24 cellular contexts compared by ENCODE assay signal in genomic region chr22:36166518-36167220, GRCh38. TPM values are rescaled to one million over a fixed set of nuclear protein-coding genes. Genes with fewer than 3 reads are reported as not detected.
DNase-seq lines count a peak whose midpoint lies in the region.
"Had no signal": no experiment of that assay in that cellular context is flagged by ENCODE, and none has a peak within 500 bp of the region (broad histone marks: within the 10 kb centered on the region; RNA-seq: fewer than 3 reads in every experiment).

No MANE protein-coding gene starts in this region.

- CTCF ChIA-PET in CD4-positive, alpha-beta memory T cell (lab: Charles Lee; ENCODE audit: partially characterized antibody), result interaction anchor here (4.8 kb wide), 1 partner anchor 12 kb away, joined by 49 read pairs; no protein-coding TSS in a partner anchor

- POLR2A ChIA-PET in CD4-positive, alpha-beta memory T cell (lab: Charles Lee; ENCODE audit: partially characterized antibody), result no interaction called here

- peaks cover 42% of the 10 kb centered on the region for H3K4me1 Mint-ChIP-seq in activated CD4-positive, alpha-beta T cell treated with anti-CD3 and anti-CD28 coated beads, Interleukin-2, amount 10 ng/mL, durations not matched to agents 24 days and 14 days
- peaks cover 28 to 66% (median 52%) of the 10 kb centered on the region in 4 donors for H3K4me1 Mint-ChIP-seq in CD4-positive, alpha-beta memory T cell
- H3K4me1 Mint-ChIP-seq in T-helper 2 cell treated with Interferon-gamma antibody and Interleukin-4, amounts not matched to agents 5 μg/mL and 100 μg/mL, for 36 hours (ENCODE audit: low read depth), result peaks cover 45% of the 10 kb centered on the region
- H3K4me1 Mint-ChIP-seq in immature natural killer cell, result peaks cover 28 to 45% of the 10 kb centered on the region in 2 donors

- H3K4me1 ChIP-seq in CD4-positive, alpha-beta memory T cell (ENCODE audit: insufficient read depth, low read length), result peaks cover 44% of the 10 kb centered on the region
- H3K4me1 ChIP-seq: vagina had no signal

- peaks cover 5% of the 10 kb centered on the region for H3K9me3 Mint-ChIP-seq in activated CD4-positive, alpha-beta T cell treated with anti-CD3 and anti-CD28 coated beads, Interleukin-2, amount 10 ng/mL, durations not matched to agents 24 days and 14 days
- H3K9me3 Mint-ChIP-seq in CD4-positive, alpha-beta memory T cell, result peaks cover 0 to 5% (median 0%) of the 10 kb centered on the region in 8 donors
- H3K9me3 Mint-ChIP-seq in T-helper 2 cell treated with Interferon-gamma antibody and Interleukin-4, amounts not matched to agents 5 μg/mL and 100 μg/mL, for 36 hours, result peaks cover 11% of the 10 kb centered on the region
- no peaks in the 10 kb centered on the region for H3K9me3 Mint-ChIP-seq in immature natural killer cell

- peaks cover 2% of the 10 kb centered on the region for H3K27me3 Mint-ChIP-seq in activated CD4-positive, alpha-beta T cell treated with anti-CD3 and anti-CD28 coated beads, Interleukin-2, amount 10 ng/mL, durations not matched to agents 24 days and 14 days
- no peaks in the 10 kb centered on the region for H3K27me3 Mint-ChIP-seq in CD4-positive, alpha-beta memory T cell
- peaks cover 9% of the 10 kb centered on the region for H3K27me3 Mint-ChIP-seq in T-helper 2 cell treated with Interferon-gamma antibody and Interleukin-4, amounts not matched to agents 5 μg/mL and 100 μg/mL, for 36 hours (ENCODE audit: low read depth)
- H3K27me3 Mint-ChIP-seq in immature natural killer cell (ENCODE audit: low read depth in 3 of 3), result peaks cover 2 to 8% (median 5%) of the 10 kb centered on the region in 3 donors
- H3K27me3 Mint-ChIP-seq: activated CD4-positive, alpha-beta memory T cell treated with anti-CD3 and anti-CD28 coated beads for 36 hours; B cell had no signal

- DNase-seq in activated CD4-positive, alpha-beta T cell treated with anti-CD3 and anti-CD28 coated beads, Interleukin-2, amount 10 ng/mL, durations not matched to agents 24 days and 14 days, result peak; percentile 80
- no peak for DNase-seq in activated CD4-positive, alpha-beta T cell treated with anti-CD3 and anti-CD28 coated beads, Interleukin-2, amount 50 U/mL, for 4 hours
- DNase-seq in CD4-positive, alpha-beta memory T cell, result peak; percentile 40 to 80 (median 69)
- peak; percentile 22 for DNase-seq in T-helper 2 cell treated with Interferon-gamma antibody and Interleukin-4, amounts not matched to agents 5 μg/mL and 100 μg/mL, for 36 hours (ENCODE audit: low spot score)
- DNase-seq in immature natural killer cell (peak; percentile 61 to 77 (median 63)), DMS79 treated with DMSO at 0.1 percent for 48 hours (lab: John Stamatoyannopoulos, UW) (no peak), T1000 (lab: John Stamatoyannopoulos, UW) (no peak), amniotic stem cell (lab: John Stamatoyannopoulos, UW) (no peak)
- DNase-seq: 8988T; activated CD4-positive, alpha-beta memory T cell treated with anti-CD3 and anti-CD28 coated beads for 36 hours; erythroblast; foreskin melanocyte; HFFc6; lower lobe of right lung; NCI-H1436 treated with DMSO at 0.1 percent for 48 hours; NCI-H2171; NCI-H69; occipital lobe; SHP77; stimulated activated CD8-positive, alpha-beta memory T cell treated with anti-CD3 and anti-CD28 coated beads, Interleukin-4, amount 100 ng/mL, for 48 hours had no signal

- intact Hi-C loops in activated CD4-positive, alpha-beta T cell treated with anti-CD3 and anti-CD28 coated beads, Interleukin-2, amount 10 ng/mL, durations not matched to agents 24 days and 14 days (cut with micrococcal nuclease), result loop anchor here (10.0 kb wide), 1 partner anchor 318 kb away; the partner anchor contains the start of gene TXN2
- intact Hi-C loops in CD4-positive, alpha-beta memory T cell (cut with micrococcal nuclease), result no loop called here

- peak overlapping the region; percentile 42 for H3K4me3 Mint-ChIP-seq in activated CD4-positive, alpha-beta T cell treated with anti-CD3 and anti-CD28 coated beads, Interleukin-2, amount 10 ng/mL, durations not matched to agents 24 days and 14 days
- H3K4me3 Mint-ChIP-seq in CD4-positive, alpha-beta memory T cell, result peak overlapping the region in 6 of 8 donors; percentile 8 to 83 (median 46)
- H3K4me3 Mint-ChIP-seq in T-helper 2 cell treated with Interferon-gamma antibody and Interleukin-4, amounts not matched to agents 5 μg/mL and 100 μg/mL, for 36 hours, result peak overlapping the region; percentile 33
- H3K4me3 Mint-ChIP-seq in immature natural killer cell, result peak overlapping the region; percentile 4 to 34 (median 31)
- H3K4me3 Mint-ChIP-seq: activated CD4-positive, alpha-beta memory T cell treated with anti-CD3 and anti-CD28 coated beads for 36 hours; B cell; HFFc6 had no signal

- H3K27me3 ChIP-seq in CD4-positive, alpha-beta memory T cell (ENCODE audit: insufficient read depth, low read length), result no peaks in the 10 kb centered on the region
- H3K27me3 ChIP-seq: hepatocyte, suprapubic skin, vagina had no signal

- H3K36me3 ChIP-seq in CD4-positive, alpha-beta memory T cell (ENCODE audit: insufficient read depth, low read length), result no peaks in the 10 kb centered on the region
- H3K36me3 ChIP-seq: lower lobe of right lung, suprapubic skin, vagina had no signal

- H3K27ac Mint-ChIP-seq in activated CD4-positive, alpha-beta T cell treated with anti-CD3 and anti-CD28 coated beads, Interleukin-2, amount 10 ng/mL, durations not matched to agents 24 days and 14 days, result peak overlapping the region; percentile 48
- peak overlapping the region; percentile 72 to 96 (median 91) for H3K27ac Mint-ChIP-seq in CD4-positive, alpha-beta memory T cell
- peak overlapping the region; percentile 66 for H3K27ac Mint-ChIP-seq in T-helper 2 cell treated with Interferon-gamma antibody and Interleukin-4, amounts not matched to agents 5 μg/mL and 100 μg/mL, for 36 hours
- peak overlapping the region; percentile 35 to 91 (median 77) for H3K27ac Mint-ChIP-seq in immature natural killer cell
- H3K27ac Mint-ChIP-seq: activated CD4-positive, alpha-beta memory T cell treated with anti-CD3 and anti-CD28 coated beads for 36 hours; B cell; HFFc6 had no signal

- no peak overlapping the region for H3K4me3 ChIP-seq in CD4-positive, alpha-beta memory T cell (ENCODE audit: low read length in 2 of 2)
- H3K4me3 ChIP-seq: hepatocyte, lower lobe of right lung, suprapubic skin, vagina had no signal

- peak overlapping the region; percentile 40 for H3K27ac ChIP-seq in CD4-positive, alpha-beta memory T cell (ENCODE audit: low read depth, low read length)
- H3K27ac ChIP-seq: hepatocyte, lower lobe of right lung, suprapubic skin, vagina had no signal

- peaks cover 1% of the 10 kb centered on the region for H3K36me3 Mint-ChIP-seq in activated CD4-positive, alpha-beta T cell treated with anti-CD3 and anti-CD28 coated beads, Interleukin-2, amount 10 ng/mL, durations not matched to agents 24 days and 14 days (ENCODE audit: low read depth)
- H3K36me3 Mint-ChIP-seq in CD4-positive, alpha-beta memory T cell, result no peaks in the 10 kb centered on the region
- peaks cover 5% of the 10 kb centered on the region for H3K36me3 Mint-ChIP-seq in T-helper 2 cell treated with Interferon-gamma antibody and Interleukin-4, amounts not matched to agents 5 μg/mL and 100 μg/mL, for 36 hours (ENCODE audit: low read depth)
- no peaks in the 10 kb centered on the region for H3K36me3 Mint-ChIP-seq in immature natural killer cell

- no peaks in the 10 kb centered on the region for H3K9me3 ChIP-seq in CD4-positive, alpha-beta memory T cell (ENCODE audit: control insufficient read depth in 1 of 2, low read length in 2 of 2)
- H3K9me3 ChIP-seq: lower lobe of right lung, suprapubic skin, vagina had no signal

RNA-seq across cellular contexts. Expression of gene APOL3, which starts 6.1 kb away (rescaled TPM):
- 42.2 and 44.8 TPM in 2 replicates for total RNA-seq in activated CD4-positive, alpha-beta T cell treated with anti-CD3 and anti-CD28 coated beads, Interleukin-2, amount 10 ng/mL, durations not matched to agents 24 days and 14 days
- total RNA-seq in CD4-positive, alpha-beta memory T cell, result 100 to 1,000 TPM; 213 to 229 TPM
- polyA plus RNA-seq in CD4-positive, alpha-beta memory T cell, result 100 to 1,000 TPM in 1 of 2 donors, 10 to 100 TPM in 1; 47.4 to 109 TPM
- 10 to 100 TPM; 32.8 to 83.5 (median 56.3) TPM for polyA plus RNA-seq in immature natural killer cell

RNA-seq across cellular contexts. Expression of gene APOL4, which starts 34.9 kb away (rescaled TPM):
- 0.17 TPM in 1 of 2 replicates, not detected in the other for total RNA-seq in activated CD4-positive, alpha-beta T cell treated with anti-CD3 and anti-CD28 coated beads, Interleukin-2, amount 10 ng/mL, durations not matched to agents 24 days and 14 days
- not detected for total RNA-seq in CD4-positive, alpha-beta memory T cell
- polyA plus RNA-seq in CD4-positive, alpha-beta memory T cell, result not detected
- polyA plus RNA-seq in immature natural killer cell, result under 1 TPM in 2 of 3 donors, not detected in 1; 0.25 to 0.27 TPM
- total RNA-seq: B cell, HFFc6 had no signal

Comparison
In these comparisons a context has a peak if more than half of its experiments do, and no peak if none do; other contexts are left out.
1. DNase-seq: peak in activated CD4-positive, alpha-beta T cell treated with anti-CD3 and anti-CD28 coated beads, Interleukin-2, amount 10 ng/mL, durations not matched to agents 24 days and 14 days (single experiment), CD4-positive, alpha-beta memory T cell (5 of 5), T-helper 2 cell treated with Interferon-gamma antibody and Interleukin-4, amounts not matched to agents 5 μg/mL and 100 μg/mL, for 36 hours (single experiment) and immature natural killer cell (3 of 3); none in activated CD4-positive, alpha-beta T cell treated with anti-CD3 and anti-CD28 coated beads, Interleukin-2, amount 50 U/mL, for 4 hours (0 of 2), DMS79 treated with DMSO at 0.1 percent for 48 hours (single experiment), T1000 (single experiment) and amniotic stem cell (single experiment).
2. Peak in every context shown above with its lines, with median percentiles within 50 percentile points of each other: H3K27ac Mint-ChIP-seq and H3K4me3 Mint-ChIP-seq.